Comparison of ENCODE assay signal across 1 cellular context in genomic region chr15:65384895-65385867, GRCh38.
TF ChIP-seq lines count a peak whose summit lies in the region.

No MANE protein-coding gene starts in this region.

TF ChIP-seq in HepG2, 621 proteins besides CTCF, POLR2A, EP300 and RAD21 (continued from another document and continues in another):
- TF ChIP-seq ZUFSP (CRISPR knock-in tag; IDR thresholded peaks at IDR 0.05; ENCODE audit: borderline replicate concordance) = no peak
- TF ChIP-seq POLR2G (IDR thresholded peaks at IDR 0.05; ENCODE audit: low read depth, low read length) = peak; percentile 61
- peak; percentile 42 for TF ChIP-seq ZNF292 (CRISPR knock-in tag; IDR thresholded peaks at IDR 0.05; ENCODE audit: borderline replicate concordance, low read depth)
- TF ChIP-seq MNT (IDR thresholded peaks at IDR 0.05) = peak; percentile 34; the same call in 1 of the 2 replicates
- TF ChIP-seq ZNF772 (CRISPR knock-in tag; IDR thresholded peaks at IDR 0.05) = peak; percentile 47; the same call in 1 of the 2 replicates
- peak; percentile 90; the same call in 1 of the 2 replicates for TF ChIP-seq ZNF782 (CRISPR knock-in tag; IDR thresholded peaks at IDR 0.05; ENCODE audit: borderline replicate concordance)
- peak; percentile 81 for TF ChIP-seq ZNF543 (CRISPR knock-in tag; IDR thresholded peaks at IDR 0.05)
- TF ChIP-seq ZNF441 (CRISPR knock-in tag; IDR thresholded peaks at IDR 0.05; ENCODE audit: borderline replicate concordance) = peak; percentile 60; the same call in 1 of the 2 replicates
- peak; percentile 17; the same call in 1 of the 2 replicates for TF ChIP-seq ZNF605 (CRISPR knock-in tag; IDR thresholded peaks at IDR 0.05)
- 0 out of 2 replicates have a peak, but pooled peaks have one; percentile 37 for TF ChIP-seq ZSCAN25 (CRISPR knock-in tag; IDR thresholded peaks at IDR 0.05)
- peak; percentile 96 for TF ChIP-seq STAG1 (CRISPR knock-in tag; IDR thresholded peaks at IDR 0.05)
- 0 out of 2 replicates have a peak, but pooled peaks have one; percentile 30 for TF ChIP-seq GFI1 (CRISPR knock-in tag; IDR thresholded peaks at IDR 0.05; ENCODE audit: borderline replicate concordance)
- peak; percentile 33 for TF ChIP-seq AGO1 (IDR thresholded peaks at IDR 0.05; ENCODE audit: low read depth, low read length, poor library complexity, severe bottlenecking)
- TF ChIP-seq SRY (CRISPR knock-in tag; IDR thresholded peaks at IDR 0.05) = peak; percentile 33; the same call in 1 of the 2 replicates
- TF ChIP-seq ZSCAN31 (CRISPR knock-in tag; IDR thresholded peaks at IDR 0.05; ENCODE audit: low read depth) = no peak
- peak; percentile 10; the same call in 1 of the 2 replicates for TF ChIP-seq ZKSCAN1 (IDR thresholded peaks at IDR 0.05; ENCODE audit: low read length)
- 0 out of 2 replicates have a peak, but pooled peaks have one; percentile 14 for TF ChIP-seq CREBL2 (CRISPR knock-in tag; IDR thresholded peaks at IDR 0.05; ENCODE audit: borderline replicate concordance)
- TF ChIP-seq PBX3 (CRISPR knock-in tag; IDR thresholded peaks at IDR 0.05; ENCODE audit: borderline replicate concordance) = no peak
- TF ChIP-seq ZNF572 (CRISPR knock-in tag; IDR thresholded peaks at IDR 0.05) = peak; percentile 51; the same call in 1 of the 2 replicates
- no peak for TF ChIP-seq NFATC3 (CRISPR knock-in tag; IDR thresholded peaks at IDR 0.05)
- peak; percentile 52 for TF ChIP-seq GABPB1 (CRISPR knock-in tag; IDR thresholded peaks at IDR 0.05)
- 0 out of 2 replicates have a peak, but pooled peaks have one; percentile 40 for TF ChIP-seq ZNF567 (CRISPR knock-in tag; IDR thresholded peaks at IDR 0.05; ENCODE audit: borderline replicate concordance)
- peak; percentile 85 for TF ChIP-seq ZSCAN29 (CRISPR knock-in tag; conservative IDR thresholded peaks at IDR 0.05)
- TF ChIP-seq XRCC5 (optimal IDR thresholded peaks at IDR 0.05; ENCODE audit: low read length) = peak; percentile 94
- TF ChIP-seq ZNF3 (CRISPR knock-in tag; IDR thresholded peaks at IDR 0.05) = no peak
- 0 out of 2 replicates have a peak, but pooled peaks have one; percentile 11 for TF ChIP-seq ZNF644 (CRISPR knock-in tag; IDR thresholded peaks at IDR 0.05; ENCODE audit: low read depth)
- TF ChIP-seq RNF2 (conservative IDR thresholded peaks at IDR 0.05; ENCODE audit: low read depth) = 0 out of 2 replicates have a peak, but pooled peaks have one; percentile 63
- no peak for TF ChIP-seq NR1H2 (CRISPR knock-in tag; IDR thresholded peaks at IDR 0.05; ENCODE audit: borderline replicate concordance, low read depth)
- TF ChIP-seq HDAC2 (CRISPR knock-in tag; IDR thresholded peaks at IDR 0.05) = peak; percentile 56; the same call in 1 of the 2 replicates
- TF ChIP-seq AHR (CRISPR knock-in tag; IDR thresholded peaks at IDR 0.05) = no peak
- 0 out of 2 replicates have a peak, but pooled peaks have one; percentile 58 for TF ChIP-seq ZNF704 (CRISPR knock-in tag; IDR thresholded peaks at IDR 0.05; ENCODE audit: borderline replicate concordance)
- no peak for TF ChIP-seq ZNF18 (CRISPR knock-in tag; IDR thresholded peaks at IDR 0.05; ENCODE audit: insufficient replicate concordance)
- TF ChIP-seq ZNF205 (CRISPR knock-in tag; IDR thresholded peaks at IDR 0.05) = 0 out of 2 replicates have a peak, but pooled peaks have one; percentile 20
- no peak for TF ChIP-seq ZNF446 (CRISPR knock-in tag; IDR thresholded peaks at IDR 0.05)
- 0 out of 2 replicates have a peak, but pooled peaks have one; percentile 10 for TF ChIP-seq ZBTB20 (CRISPR knock-in tag; IDR thresholded peaks at IDR 0.05; ENCODE audit: borderline replicate concordance, low read depth)
- 0 out of 2 replicates have a peak, but pooled peaks have one; percentile 73 for TF ChIP-seq ZFP41 (CRISPR knock-in tag; IDR thresholded peaks at IDR 0.05; ENCODE audit: borderline replicate concordance)
- TF ChIP-seq NR2F2 (IDR thresholded peaks at IDR 0.05; ENCODE audit: borderline replicate concordance, low read depth) = peak; percentile 21; the same call in 1 of the 2 replicates
- TF ChIP-seq ZBTB34 (CRISPR knock-in tag; IDR thresholded peaks at IDR 0.05) = peak; percentile 9; the same call in 1 of the 2 replicates
- peak; percentile 81 for TF ChIP-seq ZNF770 (CRISPR knock-in tag; IDR thresholded peaks at IDR 0.05)
- no peak for TF ChIP-seq USF2 (IDR thresholded peaks at IDR 0.05; ENCODE audit: low read depth, low read length)
- no peak for TF ChIP-seq USF2 (CRISPR knock-in tag; IDR thresholded peaks at IDR 0.05; ENCODE audit: borderline replicate concordance)
- peak; percentile 53; the same call in 1 of the 2 replicates for TF ChIP-seq SP4 (CRISPR knock-in tag; IDR thresholded peaks at IDR 0.05)
- no peak for TF ChIP-seq LRRFIP1 (CRISPR knock-in tag; conservative IDR thresholded peaks at IDR 0.05)
- TF ChIP-seq ZNF280B (CRISPR knock-in tag; IDR thresholded peaks at IDR 0.05; ENCODE audit: borderline replicate concordance) = no peak
- peak; percentile 67 for TF ChIP-seq ZNF746 (CRISPR knock-in tag; IDR thresholded peaks at IDR 0.05)
